1 cellular context compared by ENCODE assay signal in genomic region chr1:51565009-51565408, GRCh38.
TF ChIP-seq lines count a peak whose summit lies in the region.

No MANE protein-coding gene starts in this region.

TF ChIP-seq in GM23338, 12 proteins besides CTCF, POLR2A, EP300 and RAD21 (continued from another document):
- no peak for TF ChIP-seq ZNF462 (CRISPR knock-in tag; IDR thresholded peaks at IDR 0.05)
- no peak for TF ChIP-seq STAT1 (IDR thresholded peaks at IDR 0.05; ENCODE audit: unreplicated experiment)
- no peak for TF ChIP-seq EZH2phosphoT487 (IDR thresholded peaks at IDR 0.05; ENCODE audit: unreplicated experiment)
- TF ChIP-seq ZNF331 (CRISPR knock-in tag; IDR thresholded peaks at IDR 0.05; ENCODE audit: low read depth), result no peak
- TF ChIP-seq EZH2 (IDR thresholded peaks at IDR 0.05; ENCODE audit: low read depth, unreplicated experiment), result no peak
- TF ChIP-seq ZNF114 (CRISPR knock-in tag; IDR thresholded peaks at IDR 0.05), result no peak
- no peak for TF ChIP-seq CREB1 (CRISPR knock-in tag; IDR thresholded peaks at IDR 0.05; ENCODE audit: low read depth)
